In the genomic region with DNA sequence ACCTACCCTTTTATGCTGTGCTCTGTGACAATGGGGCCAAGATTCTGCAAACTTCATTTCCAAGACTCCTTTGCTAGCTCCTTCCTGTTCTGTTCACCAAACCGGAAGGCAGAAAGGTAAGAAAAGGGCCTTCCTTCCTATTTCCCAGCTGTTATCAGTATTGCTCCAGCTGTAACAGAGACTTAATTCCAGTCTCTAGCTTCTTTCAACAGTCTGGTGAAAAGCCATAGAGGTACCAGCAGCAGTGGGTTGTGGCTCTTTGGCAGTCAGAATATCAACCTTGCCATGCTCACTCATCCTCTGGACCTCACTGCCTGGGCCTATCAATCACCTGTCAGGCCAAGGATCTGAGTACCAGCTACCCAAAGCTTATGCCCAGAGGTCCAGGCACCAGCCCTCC, we compare ENCODE assay signal across 27 cellular contexts.
"Had no signal": no experiment of that assay in that cellular context is flagged by ENCODE, and none has a peak within 500 bp of the region (broad histone marks: within the 10 kb centered on the region; RNA-seq: fewer than 3 reads in every experiment).

No MANE protein-coding gene starts in this region.

- H3K4me1 Mint-ChIP-seq: activated naive CD8-positive, alpha-beta T cell treated with anti-CD3 and anti-CD28 coated beads, Interleukin-2, amount 50 U/mL, for 24 hours; nephron; stimulated activated effector memory CD8-positive, alpha-beta T cell treated with anti-CD3 and anti-CD28 coated beads, Interleukin-12 subunit alpha, Interleukin-12 subunit beta, amount 100 ng/mL, for 72 hours; stimulated activated naive CD8-positive, alpha-beta T cell treated with anti-CD3 and anti-CD28 coated beads, Interleukin-15, amount 100 ng/mL, for 72 hours had no signal

- H3K4me1 ChIP-seq: tibial nerve had no signal

- H3K27me3 Mint-ChIP-seq: activated CD4-positive, alpha-beta memory T cell treated with anti-CD3 and anti-CD28 coated beads, Interleukin-2, amount 10 ng/mL, durations not matched to agents 7 days and 5 days; activated CD4-positive, alpha-beta T cell treated with anti-CD3 and anti-CD28 coated beads, Interleukin-2, amount 10 ng/mL, durations not matched to agents 24 days and 14 days; activated naive CD8-positive, alpha-beta T cell treated with anti-CD3 and anti-CD28 coated beads, Interleukin-2, amount 50 U/mL, for 24 hours; central memory CD8-positive, alpha-beta T cell; stimulated activated naive CD8-positive, alpha-beta T cell treated with anti-CD3 and anti-CD28 coated beads, Interleukin-15, amount 100 ng/mL, for 72 hours had no signal

- ATAC-seq: activated CD4-positive, CD25-positive, alpha-beta regulatory T cell treated with anti-CD3 and anti-CD28 coated beads, Interleukin-2, amount 50 U/mL, for 24 hours; activated naive CD8-positive, alpha-beta T cell treated with anti-CD3 and anti-CD28 coated beads, Interleukin-2, amount 50 U/mL, for 24 hours; sciatic nerve; stimulated activated effector memory CD8-positive, alpha-beta T cell treated with anti-CD3 and anti-CD28 coated beads, Interleukin-12 subunit alpha, Interleukin-12 subunit beta, amount 100 ng/mL, for 72 hours; stimulated activated naive CD8-positive, alpha-beta T cell treated with anti-CD3 and anti-CD28 coated beads, Interleukin-15, amount 100 ng/mL, for 72 hours had no signal

- H3K27ac ChIP-seq: brain microvascular endothelial cell, esophagus muscularis mucosa, tibial nerve had no signal

- H3K9me3 ChIP-seq: esophagus muscularis mucosa, tibial nerve had no signal

- DNase-seq: activated CD4-positive, alpha-beta memory T cell treated with anti-CD3 and anti-CD28 coated beads, Interleukin-2, amount 10 ng/mL, durations not matched to agents 7 days and 5 days; activated CD4-positive, alpha-beta T cell treated with anti-CD3 and anti-CD28 coated beads, Interleukin-2, amount 10 ng/mL, durations not matched to agents 24 days and 14 days; activated gamma-delta T cell; activated naive CD4-positive, alpha-beta T cell treated with anti-CD3 and anti-CD28 coated beads, Interleukin-2, amount 50 U/mL, for 16 hours; activated naive CD8-positive, alpha-beta T cell treated with anti-CD3 and anti-CD28 coated beads, Interleukin-2, amount 50 U/mL, for 24 hours; activated T-cell treated with anti-CD3 and anti-CD28 coated beads for 4 hours; aorta; brain microvascular endothelial cell; effector memory CD4-positive, alpha-beta T cell; head of caudate nucleus; posterior cingulate gyrus; small intestine; stimulated activated CD4-positive, alpha-beta T cell treated with anti-CD3 and anti-CD28 coated beads, Interleukin-2, amount 100 ng/mL, for 24 hours; stimulated activated naive CD8-positive, alpha-beta T cell treated with anti-CD3 and anti-CD28 coated beads, Interleukin-15, amount 100 ng/mL, for 72 hours; T1000 had no signal

- H3K4me3 ChIP-seq: esophagus muscularis mucosa, tibial nerve had no signal

- FAIRE-seq: colon, frontal cortex, islet of Langerhans, small intestine, urothelium cell line had no signal

- H3K27me3 ChIP-seq: brain microvascular endothelial cell, esophagus muscularis mucosa, tibial nerve had no signal

- H3K9me3 Mint-ChIP-seq: activated CD4-positive, alpha-beta memory T cell treated with anti-CD3 and anti-CD28 coated beads, Interleukin-2, amount 10 ng/mL, durations not matched to agents 7 days and 5 days; activated CD4-positive, alpha-beta T cell treated with anti-CD3 and anti-CD28 coated beads, Interleukin-2, amount 10 ng/mL, durations not matched to agents 24 days and 14 days; activated naive CD8-positive, alpha-beta T cell treated with anti-CD3 and anti-CD28 coated beads, Interleukin-2, amount 50 U/mL, for 24 hours; central memory CD8-positive, alpha-beta T cell; nephron; stimulated activated effector memory CD8-positive, alpha-beta T cell treated with anti-CD3 and anti-CD28 coated beads, Interleukin-12 subunit alpha, Interleukin-12 subunit beta, amount 100 ng/mL, for 72 hours; stimulated activated naive CD8-positive, alpha-beta T cell treated with anti-CD3 and anti-CD28 coated beads, Interleukin-15, amount 100 ng/mL, for 72 hours; T-helper 1 cell treated with Interleukin-12 subunit alpha and Interleukin-12 subunit beta and Interleukin-4 antibody, amounts not matched to agents 30 μg/mL and 1 μg/mL, for 36 hours had no signal

- H3K27ac Mint-ChIP-seq: activated CD4-positive, alpha-beta memory T cell treated with anti-CD3 and anti-CD28 coated beads, Interleukin-2, amount 10 ng/mL, durations not matched to agents 7 days and 5 days; activated CD4-positive, alpha-beta T cell treated with anti-CD3 and anti-CD28 coated beads, Interleukin-2, amount 10 ng/mL, durations not matched to agents 24 days and 14 days; activated naive CD8-positive, alpha-beta T cell treated with anti-CD3 and anti-CD28 coated beads, Interleukin-2, amount 50 U/mL, for 24 hours; nephron; stimulated activated effector memory CD8-positive, alpha-beta T cell treated with anti-CD3 and anti-CD28 coated beads, Interleukin-12 subunit alpha, Interleukin-12 subunit beta, amount 100 ng/mL, for 72 hours; stimulated activated naive CD8-positive, alpha-beta T cell treated with anti-CD3 and anti-CD28 coated beads, Interleukin-15, amount 100 ng/mL, for 72 hours; T-helper 1 cell treated with Interleukin-12 subunit alpha and Interleukin-12 subunit beta and Interleukin-4 antibody, amounts not matched to agents 30 μg/mL and 1 μg/mL, for 36 hours had no signal

- H3K4me3 Mint-ChIP-seq: activated CD4-positive, alpha-beta memory T cell treated with anti-CD3 and anti-CD28 coated beads, Interleukin-2, amount 10 ng/mL, durations not matched to agents 7 days and 5 days; activated CD4-positive, alpha-beta T cell treated with anti-CD3 and anti-CD28 coated beads, Interleukin-2, amount 10 ng/mL, durations not matched to agents 24 days and 14 days; activated naive CD8-positive, alpha-beta T cell treated with anti-CD3 and anti-CD28 coated beads, Interleukin-2, amount 50 U/mL, for 24 hours; central memory CD8-positive, alpha-beta T cell; nephron; stimulated activated effector memory CD8-positive, alpha-beta T cell treated with anti-CD3 and anti-CD28 coated beads, Interleukin-12 subunit alpha, Interleukin-12 subunit beta, amount 100 ng/mL, for 72 hours; stimulated activated naive CD8-positive, alpha-beta T cell treated with anti-CD3 and anti-CD28 coated beads, Interleukin-15, amount 100 ng/mL, for 72 hours; T-helper 1 cell treated with Interleukin-12 subunit alpha and Interleukin-12 subunit beta and Interleukin-4 antibody, amounts not matched to agents 30 μg/mL and 1 μg/mL, for 36 hours had no signal
